1 cellular context compared by ENCODE assay signal in the genomic region with DNA sequence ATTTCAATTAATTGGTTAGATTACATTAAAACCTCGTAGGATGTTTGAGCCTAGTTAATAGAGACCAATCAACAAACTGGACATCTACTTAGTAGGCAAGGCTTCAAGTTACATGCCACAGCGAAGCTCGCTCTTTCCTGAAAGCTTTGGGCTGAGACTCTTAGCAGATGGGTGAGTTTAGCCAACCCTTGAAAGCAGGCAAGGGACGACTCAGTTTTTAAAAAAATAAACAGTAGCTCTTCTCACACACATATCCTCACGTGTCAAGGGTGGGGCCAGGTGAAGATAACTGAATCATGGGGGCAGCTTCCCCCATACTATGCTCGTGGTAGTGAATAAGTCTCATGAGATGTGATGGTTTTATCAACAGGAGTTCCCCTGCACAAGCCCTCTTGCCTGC.
TF ChIP-seq lines count a peak whose summit lies in the region.

No MANE protein-coding gene starts in this region.

TF ChIP-seq in H1, 55 proteins besides CTCF, POLR2A, EP300 and RAD21:
- TF ChIP-seq SIN3A (conservative IDR thresholded peaks at IDR 0.05 in 1 of 2, IDR thresholded peaks at IDR 0.05 in 1 of 2; ENCODE audit: low read depth in 1 of 2, low read length in 2 of 2), result no peak
- no peak for TF ChIP-seq SIX5 (IDR thresholded peaks at IDR 0.05; ENCODE audit: low read depth, low read length)
- TF ChIP-seq HDAC2 (IDR thresholded peaks at IDR 0.05; ENCODE audit: borderline replicate concordance in 1 of 2, low read depth in 2 of 2, low read length in 2 of 2), result no peak
- TF ChIP-seq SIRT6 (IDR thresholded peaks at IDR 0.05; ENCODE audit: low read length), result no peak
- no peak for TF ChIP-seq SP2 (IDR thresholded peaks at IDR 0.05; ENCODE audit: low read length)
- TF ChIP-seq SUZ12 (IDR thresholded peaks at IDR 0.05; ENCODE audit: low read length), result no peak
- TF ChIP-seq POU5F1 (IDR thresholded peaks at IDR 0.05; ENCODE audit: low read depth, low read length), result no peak
- no peak for TF ChIP-seq ASH2L (IDR thresholded peaks at IDR 0.05; ENCODE audit: low read length)
- TF ChIP-seq KDM4A (IDR thresholded peaks at IDR 0.05; ENCODE audit: low read depth, low read length, severe bottlenecking), result no peak
- TF ChIP-seq RXRA (IDR thresholded peaks at IDR 0.05; ENCODE audit: insufficient read depth, low read depth, low read length), result no peak
- TF ChIP-seq, protein P1, sequence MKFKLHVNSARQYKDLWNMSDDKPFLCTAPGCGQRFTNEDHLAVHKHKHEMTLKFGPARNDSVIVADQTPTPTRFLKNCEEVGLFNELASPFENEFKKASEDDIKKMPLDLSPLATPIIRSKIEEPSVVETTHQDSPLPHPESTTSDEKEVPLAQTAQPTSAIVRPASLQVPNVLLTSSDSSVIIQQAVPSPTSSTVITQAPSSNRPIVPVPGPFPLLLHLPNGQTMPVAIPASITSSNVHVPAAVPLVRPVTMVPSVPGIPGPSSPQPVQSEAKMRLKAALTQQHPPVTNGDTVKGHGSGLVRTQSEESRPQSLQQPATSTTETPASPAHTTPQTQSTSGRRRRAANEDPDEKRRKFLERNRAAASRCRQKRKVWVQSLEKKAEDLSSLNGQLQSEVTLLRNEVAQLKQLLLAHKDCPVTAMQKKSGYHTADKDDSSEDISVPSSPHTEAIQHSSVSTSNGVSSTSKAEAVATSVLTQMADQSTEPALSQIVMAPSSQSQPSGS (IDR thresholded peaks at IDR 0.05; ENCODE audit: low read length), result no peak
- no peak for TF ChIP-seq CBX5 (IDR thresholded peaks at IDR 0.05; ENCODE audit: low read depth, low read length)
